34 cellular contexts compared by ENCODE assay signal in genomic region chr3:17546500-17546899, GRCh38.
"Had no signal": no experiment of that assay in that cellular context is flagged by ENCODE, and none has a peak within 500 bp of the region (broad histone marks: within the 10 kb centered on the region; RNA-seq: fewer than 3 reads in every experiment).

No MANE protein-coding gene starts in this region.

- H3K9ac ChIP-seq: neural progenitor cell, parathyroid adenoma had no signal

- H3K4me1 ChIP-seq: adrenal gland, body of pancreas, gastrocnemius medialis, lower lobe of right lung, parathyroid adenoma, psoas muscle, stomach, thyroid gland, upper lobe of right lung had no signal

- H3K9me3 ChIP-seq: adrenal gland, body of pancreas, gastrocnemius medialis, lower lobe of right lung, psoas muscle, stomach, thyroid gland, upper lobe of right lung had no signal

- ATAC-seq: body of pancreas; gastrocnemius medialis; lower lobe of right lung; natural killer cell; psoas muscle; stimulated activated naive B cell treated with anti-CD40 and anti-IgM and Interleukin-4, amounts not matched to agents 10 μg/mL and 1 μg/mL and 100 μg/mL, for 72 hours; upper lobe of right lung had no signal

- H3K4me2 ChIP-seq: hepatocyte, neural progenitor cell had no signal

- H3K27me3 ChIP-seq: adrenal gland, body of pancreas, dorsolateral prefrontal cortex, gastrocnemius medialis, hepatocyte, neural progenitor cell, stomach, thyroid gland, upper lobe of right lung had no signal

- H3K4me3 ChIP-seq: adrenal gland, body of pancreas, coronary artery, dorsolateral prefrontal cortex, gastrocnemius medialis, hepatocyte, lower lobe of right lung, neural progenitor cell, psoas muscle, stomach, thyroid gland, upper lobe of right lung had no signal

- H3K27ac ChIP-seq: adrenal gland, body of pancreas, coronary artery, dorsolateral prefrontal cortex, gastrocnemius medialis, hepatocyte, lower lobe of right lung, neural progenitor cell, parathyroid adenoma, psoas muscle, stomach, thyroid gland, upper lobe of right lung, VCaP had no signal

- H3K36me3 ChIP-seq: adrenal gland, gastrocnemius medialis, neural progenitor cell, thyroid gland, upper lobe of right lung had no signal

- DNase-seq: activated CD4-positive, alpha-beta memory T cell treated with anti-CD3 and anti-CD28 coated beads for 36 hours; activated CD4-positive, alpha-beta T cell treated with anti-CD3 and anti-CD28 coated beads, Interleukin-2, amount 10 ng/mL, durations not matched to agents 24 days and 14 days; activated CD4-positive, CD25-positive, alpha-beta regulatory T cell treated with anti-CD3 and anti-CD28 coated beads, Interleukin-2, amount 50 U/mL, for 72 hours; activated CD8-positive, alpha-beta memory T cell treated with anti-CD3 and anti-CD28 coated beads, Interleukin-2, amount 50 U/mL, for 4 hours; activated effector memory CD4-positive, alpha-beta T cell treated with anti-CD3 and anti-CD28 coated beads, Interleukin-2, amount 50 U/mL, for 16 hours; activated naive CD4-positive, alpha-beta T cell treated with anti-CD3 and anti-CD28 coated beads for 36 hours; activated naive CD8-positive, alpha-beta T cell treated with anti-CD3 and anti-CD28 coated beads for 36 hours; activated T-cell treated with anti-CD3 and anti-CD28 coated beads, Interleukin-2, amount 50 U/mL, for 1 hour; aorta; dorsolateral prefrontal cortex; effector memory CD4-positive, alpha-beta T cell; erythroblast; gastrocnemius medialis; glutamatergic neuron; immature natural killer cell; kidney; lower lobe of right lung; mesenchymal stem cell; natural killer cell; occipital lobe; psoas muscle; stimulated activated CD4-positive, alpha-beta T cell treated with anti-CD3 and anti-CD28 coated beads, Interleukin-15, amount 100 ng/mL, for 24 hours; stimulated activated CD4-positive, alpha-beta T cell treated with anti-CD3 and anti-CD28 coated beads, Interleukin-2, amount 100 ng/mL, for 24 hours; stimulated activated naive B cell treated with anti-CD40 and anti-IgM and Interleukin-4, amounts not matched to agents 10 μg/mL and 1 μg/mL and 100 μg/mL, for 72 hours; stomach; upper lobe of right lung had no signal

- H3K79me2 ChIP-seq: hepatocyte, parathyroid adenoma had no signal
